ENCODE assay signal across 28 cellular contexts in genomic region chr9:19564396-19565061, GRCh38.
"Had no signal": no experiment of that assay in that cellular context is flagged by ENCODE, and none has a peak within 500 bp of the region (broad histone marks: within the 10 kb centered on the region; RNA-seq: fewer than 3 reads in every experiment).

No MANE protein-coding gene starts in this region.

- H3K9me3 ChIP-seq: body of pancreas, esophagus muscularis mucosa, gastroesophageal sphincter, heart right ventricle had no signal

- H3K27ac ChIP-seq: body of pancreas, coronary artery, esophagus muscularis mucosa, foreskin keratinocyte, gastroesophageal sphincter, heart right ventricle had no signal

- H3K4me3 ChIP-seq: body of pancreas, coronary artery, esophagus muscularis mucosa, gastroesophageal sphincter, heart right ventricle had no signal

- DNase-seq: activated CD4-positive, alpha-beta memory T cell treated with anti-CD3 and anti-CD28 coated beads, Interleukin-2, amount 10 ng/mL, durations not matched to agents 7 days and 5 days; activated CD4-positive, alpha-beta T cell treated with anti-CD3 and anti-CD28 coated beads for 1 hour; activated CD4-positive, alpha-beta T cell treated with anti-CD3 and anti-CD28 coated beads for 4 hours; activated CD4-positive, alpha-beta T cell treated with anti-CD3 and anti-CD28 coated beads, Interleukin-2, amount 10 ng/mL, durations not matched to agents 7 days and 5 days; activated CD4-positive, alpha-beta T cell treated with anti-CD3 and anti-CD28 coated beads, Interleukin-2, amount 50 U/mL, for 4 hours; activated CD8-positive, alpha-beta memory T cell treated with anti-CD3 and anti-CD28 coated beads, Interleukin-2, amount 50 U/mL, for 48 hours; activated gamma-delta T cell; activated naive CD4-positive, alpha-beta T cell; activated naive CD4-positive, alpha-beta T cell treated with anti-CD3 and anti-CD28 coated beads, Interleukin-2, amount 10 ng/mL, durations not matched to agents 7 days and 5 days; activated naive CD8-positive, alpha-beta T cell treated with anti-CD3 and anti-CD28 coated beads, Interleukin-2, amount 10 ng/mL, durations not matched to agents 7 days and 5 days; activated T-cell treated with anti-CD3 and anti-CD28 coated beads for 4 hours; activated T-cell treated with anti-CD3 and anti-CD28 coated beads, Interleukin-2, amount 50 U/mL, for 24 hours; activated T-cell treated with anti-CD3 and anti-CD28 coated beads, Interleukin-2, amount 50 U/mL, for 72 hours; aorta; body of pancreas; central memory CD4-positive, alpha-beta T cell; cerebellar nuclear complex; effector CD4-positive, alpha-beta T cell; effector memory CD8-positive, alpha-beta T cell; erythroblast; foreskin keratinocyte; heart right ventricle; T-helper 2 cell had no signal

- H3K36me3 ChIP-seq: esophagus muscularis mucosa, gastroesophageal sphincter, heart right ventricle had no signal

- H3K27me3 ChIP-seq: body of pancreas, esophagus muscularis mucosa, foreskin keratinocyte, gastroesophageal sphincter, heart right ventricle had no signal

- ATAC-seq: activated naive CD4-positive, alpha-beta T cell treated with anti-CD3 and anti-CD28 coated beads, Interleukin-2, amount 50 U/mL, for 72 hours; activated T-cell treated with anti-CD3 and anti-CD28 coated beads, Interleukin-2, amount 50 U/mL, for 72 hours; body of pancreas; effector memory CD8-positive, alpha-beta T cell; foreskin keratinocyte; gastroesophageal sphincter; heart right ventricle; WTC11 had no signal

- H3K4me1 ChIP-seq: body of pancreas, foreskin keratinocyte, gastroesophageal sphincter, heart right ventricle had no signal
